ENCODE assay signal across 9 cellular contexts in the genomic region with DNA sequence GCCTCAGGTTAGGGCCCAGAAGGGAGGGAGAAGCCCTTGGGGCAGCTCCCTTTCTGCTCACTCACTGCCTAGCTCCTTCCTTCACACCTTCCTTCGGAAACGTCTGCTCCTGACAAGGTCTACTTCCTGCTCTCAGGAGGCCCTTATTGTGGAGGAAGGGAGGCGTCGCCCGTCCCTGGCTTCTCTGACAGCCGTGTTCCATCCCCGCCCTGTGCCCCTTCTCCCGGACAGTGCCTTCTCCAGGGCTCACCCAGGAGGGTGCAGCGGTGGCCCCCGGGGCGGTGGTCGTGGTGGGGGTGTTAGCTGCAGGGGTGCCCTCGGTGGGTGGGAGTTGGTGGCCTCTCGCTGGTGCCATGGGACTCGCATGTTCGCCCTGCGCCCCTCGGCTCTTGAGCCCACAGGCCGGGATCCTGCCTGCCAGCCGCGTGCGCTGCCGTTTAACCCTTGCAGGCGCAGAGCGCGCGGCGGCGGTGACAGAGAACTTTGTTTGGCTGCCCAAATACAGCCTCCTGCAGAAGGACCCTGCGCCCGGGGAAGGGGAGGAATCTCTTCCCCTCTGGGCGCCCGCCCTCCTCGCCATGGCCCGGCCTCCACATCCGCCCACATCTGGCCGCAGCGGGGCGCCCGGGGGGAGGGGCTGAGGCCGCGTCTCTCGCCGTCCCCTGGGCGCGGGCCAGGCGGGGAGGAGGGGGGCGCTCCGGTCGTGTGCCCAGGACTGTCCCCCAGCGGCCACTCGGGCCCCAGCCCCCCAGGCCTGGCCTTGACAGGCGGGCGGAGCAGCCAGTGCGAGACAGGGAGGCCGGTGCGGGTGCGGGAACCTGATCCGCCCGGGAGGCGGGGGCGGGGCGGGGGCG.
A peak's percentile ranks its signal among the peaks of the same experiment; 100 is the strongest.
DNase-seq lines count a peak whose midpoint lies in the region; ATAC-seq and TF ChIP-seq lines count a peak whose summit lies in the region.
"Had no signal": no experiment of that assay in that cellular context is flagged by ENCODE, and none has a peak within 500 bp of the region (broad histone marks: within the 10 kb centered on the region; RNA-seq: fewer than 3 reads in every experiment).

No MANE protein-coding gene starts in this region.

- peak; percentile 19 for TF ChIP-seq CTCF in progenitor cell of endocrine pancreas (IDR thresholded peaks at IDR 0.05; ENCODE audit: unreplicated experiment)

- H3K9me3 Mint-ChIP-seq in progenitor cell of endocrine pancreas (ENCODE audit: low read depth), result no peaks in the 10 kb centered on the region

- peak overlapping the region; percentile 91 for H3K27ac Mint-ChIP-seq in progenitor cell of endocrine pancreas

- peak overlapping the region; percentile 68 for H3K4me3 Mint-ChIP-seq in progenitor cell of endocrine pancreas (ENCODE audit: low read depth)

- H3K36me3 Mint-ChIP-seq in progenitor cell of endocrine pancreas (ENCODE audit: insufficient read depth), result no peaks in the 10 kb centered on the region

- peak overlapping the region; percentile 82 for H3K4me3 ChIP-seq in SK-N-MC

- DNase-seq in NCI-H1417 (lab: John Stamatoyannopoulos, UW) (peak in 2 of 3 experiments; percentile 62 to 63), NCI-H1417 treated with DMSO at 0.1 percent for 48 hours (lab: John Stamatoyannopoulos, UW) (no peak), SK-N-MC (ENCODE audit: low read depth, low spot score) (no peak), left ventricle myocardium superior (peak; percentile 94), progenitor cell of endocrine pancreas (ENCODE audit: low spot score, unreplicated experiment) (peak; percentile 81), NCI-H2196 treated with DMSO at 0.1 percent for 48 hours (lab: John Stamatoyannopoulos, UW; ENCODE audit: unreplicated experiment) (no peak)

- no peaks in the 10 kb centered on the region for H3K36me3 ChIP-seq in SK-N-MC (ENCODE audit: insufficient read depth, low read length)

- ATAC-seq in HG03571 (IDR thresholded peaks at IDR 0.05; ENCODE audit: unreplicated experiment) (peak; percentile 44), left ventricle myocardium superior (peak; percentile 68)

- H3K4me1 Mint-ChIP-seq in progenitor cell of endocrine pancreas (ENCODE audit: low read depth), result peaks cover 51% of the 10 kb centered on the region

- peak overlapping the region; percentile 65 for H3K9ac ChIP-seq in SK-N-MC (ENCODE audit: insufficient read length)

- no peaks in the 10 kb centered on the region for H3K9me3 ChIP-seq in SK-N-MC (ENCODE audit: low read depth, low read length)

- H3K27me3 Mint-ChIP-seq in progenitor cell of endocrine pancreas, result no peaks in the 10 kb centered on the region

- intact Hi-C loops in left ventricle myocardium superior (cut with micrococcal nuclease), result no loop called here

- H3K27ac ChIP-seq in SK-N-MC (peak overlapping the region; percentile 20; the same call in 1 of the 2 replicates), angular gyrus (ENCODE audit: low read depth, low read length) (peak overlapping the region; percentile 60)
- H3K27ac ChIP-seq: 22Rv1 had no signal

Comparison
In these comparisons a context has a peak if more than half of its experiments do, and no peak if none do; other contexts are left out.
1. DNase-seq: peak in NCI-H1417 (2 of 3), left ventricle myocardium superior (single experiment) and progenitor cell of endocrine pancreas (single experiment); none in NCI-H1417 treated with DMSO at 0.1 percent for 48 hours (single experiment), SK-N-MC (single experiment) and NCI-H2196 treated with DMSO at 0.1 percent for 48 hours (single experiment).